Comparison of ENCODE assay signal across 8 cellular contexts in the genomic region with DNA sequence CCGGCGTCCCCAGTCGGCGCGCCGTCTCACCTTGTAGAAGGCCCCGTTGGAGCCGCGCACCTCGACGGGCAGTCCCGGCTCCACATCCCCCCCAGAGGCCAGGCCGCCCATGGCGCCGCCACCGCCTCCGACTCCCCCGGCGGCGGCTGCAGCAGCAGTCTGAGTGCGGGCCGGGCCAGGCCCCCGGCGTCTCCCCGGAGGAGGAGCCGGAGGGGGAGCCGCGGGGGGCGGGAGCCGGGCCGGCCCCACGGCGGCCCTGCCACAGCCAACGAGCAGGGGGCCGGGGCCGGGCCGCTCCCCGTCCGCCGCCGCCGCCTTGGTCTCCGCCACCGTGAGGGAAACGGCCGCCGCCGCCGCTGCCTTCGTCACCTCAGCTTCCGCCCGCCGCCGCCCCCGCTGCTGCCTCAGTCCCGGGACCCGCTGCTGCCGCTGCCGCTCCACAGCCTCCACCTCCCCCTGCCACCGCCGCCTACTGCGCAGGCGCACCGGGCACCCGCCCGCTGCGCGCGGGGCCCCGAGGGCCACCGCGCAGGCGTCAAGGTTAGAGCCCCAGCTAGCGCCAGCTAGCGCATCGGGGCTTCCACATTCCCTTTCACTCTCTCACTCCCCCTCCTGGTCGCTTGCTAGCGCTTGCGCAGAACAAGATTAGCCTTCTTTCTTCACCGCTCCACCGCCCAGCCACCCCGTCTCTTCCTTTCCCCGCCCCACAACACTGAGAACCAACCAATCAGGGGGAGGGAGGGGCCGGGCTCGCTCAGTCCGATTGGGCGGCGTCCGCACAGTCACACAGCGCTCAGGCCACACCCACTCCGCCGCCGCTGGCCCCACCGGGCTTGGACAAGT. TPM values are rescaled to one million over a fixed set of nuclear protein-coding genes. Genes with fewer than 3 reads are reported as not detected.
DNase-seq lines count a peak whose midpoint lies in the region; ATAC-seq and TF ChIP-seq lines count a peak whose summit lies in the region.

A gene (minus strand): TSS at position 476 of the 843 bp plus-strand sequence. CDS start 365 bp downstream, at position 111.

- peaks cover 44% of the 10 kb centered on the region for H3K79me2 ChIP-seq in PC-9 (ENCODE audit: low read depth)

- no peaks in the 10 kb centered on the region for H3F3A ChIP-seq in PC-9 (ENCODE audit: insufficient read depth, low read depth)

- H4K20me1 ChIP-seq in PC-9 (ENCODE audit: insufficient read depth): no peaks in the 10 kb centered on the region; the same call in 1 of the 2 replicates

- CTCF ChIA-PET in PC-9 (lab: Charles Lee): interaction anchor here (0.5 to 1.6 kb wide), 11 partner anchors 12 to 210 kb away, joined by 3 to 9 read pairs (median 6); a partner anchor contains a TSS

- H2AFZ ChIP-seq in PC-9: peak within 1 kb of the TSS; percentile 71

- in situ Hi-C loops in KBM-7 (cut with MboI; ENCODE audit: low pct_unique_long_range_greater_than_20kb, low sequenced_read_pairs): no loop called here

- H3K36me3 ChIP-seq in PC-9 (ENCODE audit: low read depth): no peaks in the 10 kb centered on the region

- peaks cover 22% of the 10 kb centered on the region for H3K4me1 ChIP-seq in PC-9 (replicated peaks; ENCODE audit: insufficient read depth)

- peak within 1 kb of the TSS; percentile 89 for H3K4me3 ChIP-seq in PC-9

- ATAC-seq in GM21619 (IDR thresholded peaks at IDR 0.05; ENCODE audit: unreplicated experiment): peak; percentile 85

- no TSS peak for BruUV-seq in PC-9 (replicated peaks; lab: Mats Ljungman, UMichigan)

- H3K9me3 ChIP-seq in PC-9 (ENCODE audit: insufficient read depth, low read depth): no peaks in the 10 kb centered on the region

- intact Hi-C loops in PC-9 (cut with micrococcal nuclease; ENCODE audit: unreplicated experiment): loop anchor here (1.0 to 2.0 kb wide), 3 partner anchors 24 to 72 kb away; a partner anchor contains a TSS

- POLR2A ChIA-PET in PC-9 (lab: Charles Lee; ENCODE audit: unreplicated experiment): interaction anchor here (0.5 to 1.4 kb wide), 18 partner anchors 9 to 574 kb away, joined by 3 to 22 read pairs (median 6); a partner anchor contains a TSS

- TF ChIP-seq CTCF in PC-9 (conservative IDR thresholded peaks at IDR 0.05): peak; percentile 54; the same call in 1 of the 2 replicates

- no peaks in the 10 kb centered on the region for H3K9me2 ChIP-seq in PC-9 (ENCODE audit: insufficient read depth)

- peak within 1 kb of the TSS; percentile 73 for H3K27ac ChIP-seq in PC-9
- peak within 1 kb of the TSS; percentile 87 for H3K27ac ChIP-seq in epithelial cell of prostate

- H3K4me2 ChIP-seq in PC-9: peak within 1 kb of the TSS; percentile 76

- DNase-seq in DMS53 treated with DMSO at 0.1 percent for 48 hours (lab: John Stamatoyannopoulos, UW; ENCODE audit: unreplicated experiment) (peak; percentile 100), KBM-7 (peak; percentile 100), PC-9 (peak; percentile 94 to 100), epithelial cell of prostate (ENCODE audit: low read depth, low spot score) (peak; percentile 98), mucosa of gallbladder (ENCODE audit: low spot score) (peak; percentile 100)
- DNase-seq in activated T-cell treated with anti-CD3 and anti-CD28 coated beads, Interleukin-2, amount 50 U/mL, for 1 hour: peak; percentile 97
- DNase-seq in stimulated activated CD8-positive, alpha-beta memory T cell treated with anti-CD3 and anti-CD28 coated beads, Interleukin-4, amount 100 ng/mL, for 4 hours (ENCODE audit: low read depth in 2 of 2, low spot score in 1 of 2): peak; percentile 92 to 98

- no peaks in the 10 kb centered on the region for H3K27me3 ChIP-seq in PC-9 (ENCODE audit: insufficient read depth, low read depth)

RNA-seq across cellular contexts. Expression of the gene that starts here (rescaled TPM):
- total RNA-seq in PC-9 (2021) (61.5 and 63.7 TPM in 2 replicates), mucosa of gallbladder (39.3 TPM)

Comparison
In these comparisons a context has a peak if more than half of its experiments do, and no peak if none do; other contexts are left out.
1. Peak in every context shown above with its lines: DNase-seq, ATAC-seq, H3K4me3 ChIP-seq and H3K27ac ChIP-seq.